Comparison of ENCODE assay signal across 24 cellular contexts in the genomic region with DNA sequence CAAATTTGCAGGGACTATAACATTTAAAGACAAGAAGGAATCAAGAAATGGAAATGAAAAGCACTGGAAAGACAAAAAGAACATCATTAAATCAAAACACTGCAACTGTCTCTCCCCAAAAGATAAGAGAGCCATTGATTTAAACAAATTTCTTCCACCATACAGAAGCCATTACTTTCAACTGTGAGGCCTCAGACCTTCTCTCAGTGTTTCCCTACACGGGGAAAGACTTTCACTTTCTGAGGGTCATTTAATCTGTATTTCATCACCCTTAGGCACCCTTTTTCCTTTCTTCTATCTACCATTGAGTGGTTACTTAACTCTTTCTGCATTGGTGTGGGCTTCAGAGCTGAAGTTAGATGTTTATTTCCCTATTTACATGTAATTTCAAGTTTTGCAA. TPM values are rescaled to one million over a fixed set of nuclear protein-coding genes. Genes with fewer than 3 reads are reported as not detected.
A peak's percentile ranks its signal among the peaks of the same experiment; 100 is the strongest.
DNase-seq lines count a peak whose midpoint lies in the region; ATAC-seq, FAIRE-seq and TF ChIP-seq lines count a peak whose summit lies in the region.
"Had no signal": no experiment of that assay in that cellular context is flagged by ENCODE, and none has a peak within 500 bp of the region (broad histone marks: within the 10 kb centered on the region; RNA-seq: fewer than 3 reads in every experiment).

No MANE protein-coding gene starts in this region.

- no peaks in the 10 kb centered on the region for H3K36me3 Mint-ChIP-seq in T-helper 2 cell treated with Interferon-gamma antibody and Interleukin-4, amounts not matched to agents 5 μg/mL and 100 μg/mL, for 36 hours (ENCODE audit: low read depth)
- H3K36me3 Mint-ChIP-seq: activated naive CD8-positive, alpha-beta T cell treated with anti-CD3 and anti-CD28 coated beads, Interleukin-2, amount 10 ng/mL, durations not matched to agents 7 days and 5 days; stimulated activated effector memory CD8-positive, alpha-beta T cell treated with anti-CD3 and anti-CD28 coated beads, Interleukin-12 subunit alpha, Interleukin-12 subunit beta, amount 100 ng/mL, for 72 hours had no signal

- no peaks in the 10 kb centered on the region for H3K9me2 ChIP-seq in Loucy (replicated peaks; ENCODE audit: low read depth, low read length)

- H3K27ac ChIP-seq in H1 (ENCODE audit: low read depth, low read length) (no peak overlapping the region), neuronal stem cell (replicated peaks; ENCODE audit: low read length) (no peak overlapping the region), left lung (no peak overlapping the region), substantia nigra (ENCODE audit: low read depth, low read length, poor library complexity, severe bottlenecking) (no peak overlapping the region)
- H3K27ac ChIP-seq: neutrophil, thoracic aorta had no signal

- WGBS in H1 (ENCODE audit: extremely low coverage in 1 of 2, insufficient coverage in 1 of 2, insufficient read length in 1 of 2, insufficient replicate concordance in 2 of 2, low coverage in 1 of 2, low lambda C conversion rate in 2 of 2, missing lambda C conversion rate in 1 of 2), 2 experiments = 76% methylated on average over 1 of the region's 1 CpG; no CpG with 5 or more reads in 1 of the 2 experiments
- no CpG with 5 or more reads among the region's 1 CpG for WGBS in neuronal stem cell (ENCODE audit: extremely low coverage in 2 of 2, insufficient read length in 2 of 2, insufficient replicate concordance in 1 of 2), 2 donors

- H3K4ac ChIP-seq in H1 (replicated peaks; ENCODE audit: insufficient read length, low read depth, low read length) = no peak overlapping the region
- H3K4ac ChIP-seq in neuronal stem cell (ENCODE audit: low read length) = no peak overlapping the region

- H3K27ac Mint-ChIP-seq in T-helper 2 cell treated with Interferon-gamma antibody and Interleukin-4, amounts not matched to agents 5 μg/mL and 100 μg/mL, for 36 hours = no peak overlapping the region
- H3K27ac Mint-ChIP-seq: activated naive CD8-positive, alpha-beta T cell treated with anti-CD3 and anti-CD28 coated beads, Interleukin-2, amount 10 ng/mL, durations not matched to agents 7 days and 5 days; activated T-helper 2 cell treated with anti-CD3 and anti-CD28 coated beads, Interferon-gamma antibody, Interleukin-2, Interleukin-4, amounts not matched to agents 10 μg/mL and 5 μg/mL and 100 μg/mL, durations not matched to agents 14 hours and 24 hours and 36 hours; stimulated activated effector memory CD8-positive, alpha-beta T cell treated with anti-CD3 and anti-CD28 coated beads, Interleukin-12 subunit alpha, Interleukin-12 subunit beta, amount 100 ng/mL, for 72 hours had no signal

- TF ChIP-seq CTCF in Loucy (conservative IDR thresholded peaks at IDR 0.05; ENCODE audit: low read length) = no peak
- TF ChIP-seq CTCF in H1 (IDR thresholded peaks at IDR 0.05; ENCODE audit: control extremely low read depth in 1 of 3, insufficient read depth in 1 of 3, low read depth in 1 of 3, low read length in 3 of 3) = no peak
- no peak for TF ChIP-seq CTCF in omental fat pad (IDR thresholded peaks at IDR 0.05)
- TF ChIP-seq CTCF in left lung (IDR thresholded peaks at IDR 0.05) = no peak

- H3K9me3 ChIP-seq in Loucy (ENCODE audit: insufficient read depth, low read depth, low read length) (no peaks in the 10 kb centered on the region), H1 (ENCODE audit: insufficient read depth in 2 of 2, low read depth in 1 of 2, low read length in 1 of 2) (no peaks in the 10 kb centered on the region), neuronal stem cell (replicated peaks in 1 of 2; ENCODE audit: control insufficient read depth in 2 of 2, insufficient read depth in 1 of 2, low read depth in 1 of 2, low read length in 2 of 2) (peaks cover 0 to 4% of the 10 kb centered on the region in 2 donors), left lung (no peaks in the 10 kb centered on the region)
- H3K9me3 ChIP-seq: neutrophil, thoracic aorta had no signal

- H4K20me1 ChIP-seq in Loucy (ENCODE audit: insufficient read depth, low read length, poor library complexity, severe bottlenecking) = no peaks in the 10 kb centered on the region
- no peaks in the 10 kb centered on the region for H4K20me1 ChIP-seq in H1 (replicated peaks in 1 of 2; ENCODE audit: control insufficient read depth in 1 of 2, insufficient read depth in 2 of 2, low read length in 2 of 2)

- H2AFZ ChIP-seq in Loucy (ENCODE audit: low read length) (peak overlapping the region; percentile 92), H1 (ENCODE audit: low read length) (peak overlapping the region; percentile 3; the same call in 1 of the 2 replicates), neuronal stem cell (ENCODE audit: low read length) (peak overlapping the region; percentile 68)

- H3K4me2 ChIP-seq in Loucy (ENCODE audit: low read depth, low read length, poor library complexity, severe bottlenecking) (peak overlapping the region; percentile 61), H1 (ENCODE audit: insufficient read depth in 1 of 2, low read depth in 2 of 2, low read length in 2 of 2) (no peak overlapping the region), neuronal stem cell (ENCODE audit: insufficient read depth, low read length, poor library complexity, severe bottlenecking) (no peak overlapping the region)

- ATAC-seq in omental fat pad (ENCODE audit: low FRiP score) (no peak), left lung (no peak)
- ATAC-seq: left colon; stimulated activated effector memory CD8-positive, alpha-beta T cell treated with anti-CD3 and anti-CD28 coated beads, Interleukin-12 subunit alpha, Interleukin-12 subunit beta, amount 100 ng/mL, for 72 hours had no signal

- CTCF ChIA-PET in H1 (lab: Charles Lee; ENCODE audit: partially characterized antibody) = interaction anchor here (2.2 kb wide), 1 partner anchor 13 kb away, joined by 6 read pairs; no protein-coding TSS in a partner anchor

- H2BK15ac ChIP-seq in H1 (ENCODE audit: low read length) (no peak overlapping the region), neuronal stem cell (ENCODE audit: low read length) (no peak overlapping the region)

- intact Hi-C loops in left lung (cut with DNase I) = no loop called here

- H3K23ac ChIP-seq in H1 (ENCODE audit: insufficient read length) (no peak overlapping the region), neuronal stem cell (ENCODE audit: low read depth, low read length, poor library complexity) (no peak overlapping the region)

- H2BK5ac ChIP-seq in H1 (ENCODE audit: low read depth, low read length) (no peak overlapping the region), neuronal stem cell (ENCODE audit: low read length) (no peak overlapping the region)

- H3K14ac ChIP-seq in H1 (ENCODE audit: insufficient read length) = no peak overlapping the region
- no peak overlapping the region for H3K14ac ChIP-seq in neuronal stem cell (ENCODE audit: low read length)

- no peak for FAIRE-seq in H1 (lab: Jason Lieb, UNC)
- FAIRE-seq: bronchial epithelial cell, endothelial cell of umbilical vein had no signal

- no peaks in the 10 kb centered on the region for H3K9me3 Mint-ChIP-seq in T-helper 2 cell treated with Interferon-gamma antibody and Interleukin-4, amounts not matched to agents 5 μg/mL and 100 μg/mL, for 36 hours
- H3K9me3 Mint-ChIP-seq: activated naive CD8-positive, alpha-beta T cell treated with anti-CD3 and anti-CD28 coated beads, Interleukin-2, amount 10 ng/mL, durations not matched to agents 7 days and 5 days; activated T-helper 2 cell treated with anti-CD3 and anti-CD28 coated beads, Interferon-gamma antibody, Interleukin-2, Interleukin-4, amounts not matched to agents 10 μg/mL and 5 μg/mL and 100 μg/mL, durations not matched to agents 14 hours and 24 hours and 36 hours had no signal

- H3K56ac ChIP-seq in H1 (replicated peaks; ENCODE audit: insufficient read length, low read depth, low read length) = no peak overlapping the region

- H4K5ac ChIP-seq in H1 (ENCODE audit: insufficient read length, low read depth, low read length) = no peak overlapping the region

- no peak overlapping the region for H3K4me3 Mint-ChIP-seq in T-helper 2 cell treated with Interferon-gamma antibody and Interleukin-4, amounts not matched to agents 5 μg/mL and 100 μg/mL, for 36 hours
- H3K4me3 Mint-ChIP-seq: activated naive CD8-positive, alpha-beta T cell treated with anti-CD3 and anti-CD28 coated beads, Interleukin-2, amount 10 ng/mL, durations not matched to agents 7 days and 5 days; stimulated activated effector memory CD8-positive, alpha-beta T cell treated with anti-CD3 and anti-CD28 coated beads, Interleukin-12 subunit alpha, Interleukin-12 subunit beta, amount 100 ng/mL, for 72 hours had no signal

- H3K27me3 ChIP-seq in Loucy (ENCODE audit: insufficient read depth, low read length, poor library complexity, severe bottlenecking) (no peaks in the 10 kb centered on the region), H1 (replicated peaks in 1 of 4; ENCODE audit: control insufficient read depth in 3 of 4, extremely low read depth in 1 of 4, insufficient read depth in 3 of 4, low read length in 3 of 4) (no peaks in the 10 kb centered on the region), neuronal stem cell (ENCODE audit: control insufficient read depth in 3 of 3, insufficient read depth in 3 of 3, low read depth in 1 of 3, low read length in 3 of 3) (peaks cover 0 to 2% (median 0%) of the 10 kb centered on the region in 3 experiments), left lung (no peaks in the 10 kb centered on the region)
- H3K27me3 ChIP-seq: neutrophil had no signal

- no peak overlapping the region for H2BK12ac ChIP-seq in H1 (ENCODE audit: low read depth, low read length)
- H2BK12ac ChIP-seq in neuronal stem cell (ENCODE audit: low read length) = no peak overlapping the region

- no peaks in the 10 kb centered on the region for H3K23me2 ChIP-seq in H1 (ENCODE audit: low read depth, low read length)

- H3K79me1 ChIP-seq in H1 (ENCODE audit: low read depth, low read length) = no peaks in the 10 kb centered on the region
- H3K79me1 ChIP-seq in neuronal stem cell (ENCODE audit: low read depth, low read length) = peaks cover 1% of the 10 kb centered on the region

- H3K4me1 Mint-ChIP-seq in T-helper 2 cell treated with Interferon-gamma antibody and Interleukin-4, amounts not matched to agents 5 μg/mL and 100 μg/mL, for 36 hours (ENCODE audit: low read depth) = no peaks in the 10 kb centered on the region
- H3K4me1 Mint-ChIP-seq: activated naive CD8-positive, alpha-beta T cell treated with anti-CD3 and anti-CD28 coated beads, Interleukin-2, amount 10 ng/mL, durations not matched to agents 7 days and 5 days; stimulated activated effector memory CD8-positive, alpha-beta T cell treated with anti-CD3 and anti-CD28 coated beads, Interleukin-12 subunit alpha, Interleukin-12 subunit beta, amount 100 ng/mL, for 72 hours had no signal

- H2BK20ac ChIP-seq in H1 (ENCODE audit: low read length) = no peak overlapping the region

- H2BK120ac ChIP-seq in H1 (replicated peaks; ENCODE audit: low read depth, low read length) (no peak overlapping the region), neuronal stem cell (ENCODE audit: low read depth, low read length) (no peak overlapping the region)

- no peak for TF ChIP-seq EP300 in H1 (IDR thresholded peaks at IDR 0.05; ENCODE audit: borderline replicate concordance in 1 of 2, low read depth in 2 of 2, low read length in 2 of 2)

- H3K9ac ChIP-seq in Loucy (ENCODE audit: low read depth, low read length, poor library complexity, severe bottlenecking) = peak overlapping the region; percentile 52
- no peak overlapping the region for H3K9ac ChIP-seq in H1 (replicated peaks in 1 of 4; ENCODE audit: extremely low read depth in 1 of 4, low read depth in 3 of 4, low read length in 3 of 4)
- no peak overlapping the region for H3K9ac ChIP-seq in neuronal stem cell (ENCODE audit: low read depth, low read length, poor library complexity)

- no peak for TF ChIP-seq RAD21 in H1 (IDR thresholded peaks at IDR 0.05 in 1 of 2, conservative IDR thresholded peaks at IDR 0.05 in 1 of 2; ENCODE audit: low read depth in 2 of 2, low read length in 2 of 2)

- DNase-seq in EH (ENCODE audit: low read depth) = peak; percentile 4
- DNase-seq in H1 (ENCODE audit: low read depth in 1 of 2, low spot score in 2 of 2) = no peak
- no peak for DNase-seq in neuronal stem cell (ENCODE audit: low spot score)
- DNase-seq in T-helper 2 cell treated with Interferon-gamma antibody and Interleukin-4, amounts not matched to agents 5 μg/mL and 100 μg/mL, for 36 hours (ENCODE audit: low spot score) = no peak
- no peak for DNase-seq in omental fat pad (ENCODE audit: low spot score)
- no peak for DNase-seq in left lung
- no peak for DNase-seq in substantia nigra (lab: John Stamatoyannopoulos, UW)
- DNase-seq: activated CD4-positive, alpha-beta T cell treated with anti-CD3 and anti-CD28 coated beads for 4 hours; activated naive CD8-positive, alpha-beta T cell treated with anti-CD3 and anti-CD28 coated beads, Interleukin-2, amount 10 ng/mL, durations not matched to agents 7 days and 5 days; dermis blood vessel endothelial cell; left colon; midbrain; NCI-H1694; NCI-H774; stimulated activated CD4-positive, alpha-beta T cell treated with anti-CD3 and anti-CD28 coated beads, Interleukin-15, amount 100 ng/mL, for 24 hours had no signal

- H4K8ac ChIP-seq in H1 (ENCODE audit: extremely low read depth, insufficient read depth, low read length) (no peak overlapping the region), neuronal stem cell (ENCODE audit: low read depth, low read length) (no peak overlapping the region)

- H2AK5ac ChIP-seq in H1 (ENCODE audit: low read depth, low read length) (no peak overlapping the region), neuronal stem cell (ENCODE audit: low read depth, low read length) (no peak overlapping the region)

- H3K18ac ChIP-seq in H1 (ENCODE audit: extremely low read depth, low read length) (no peak overlapping the region), neuronal stem cell (ENCODE audit: low read length) (no peak overlapping the region)

- no peak overlapping the region for H4K91ac ChIP-seq in H1 (replicated peaks; ENCODE audit: insufficient read length, low read length)
- H4K91ac ChIP-seq in neuronal stem cell (ENCODE audit: low read depth, low read length, poor library complexity) = no peak overlapping the region

- H3F3A ChIP-seq in Loucy (ENCODE audit: low read depth) = no peaks in the 10 kb centered on the region

- H3K79me2 ChIP-seq in Loucy (ENCODE audit: insufficient read depth, low read length) (no peaks in the 10 kb centered on the region), H1 (ENCODE audit: control insufficient read depth in 1 of 2, insufficient read depth in 2 of 2, low read length in 2 of 2) (no peaks in the 10 kb centered on the region)

- TF ChIP-seq POLR2A in H1 (IDR thresholded peaks at IDR 0.05; ENCODE audit: control extremely low read depth in 1 of 2, low read depth in 2 of 2, low read length in 2 of 2) = no peak

- H3K36me3 ChIP-seq in Loucy (ENCODE audit: insufficient read depth, low read length) (no peaks in the 10 kb centered on the region), H1 (ENCODE audit: control insufficient read depth in 2 of 4, insufficient read depth in 4 of 4, low read length in 3 of 4) (no peaks in the 10 kb centered on the region), neuronal stem cell (replicated peaks in 1 of 2; ENCODE audit: control insufficient read depth in 2 of 2, insufficient read depth in 2 of 2, low read length in 2 of 2) (no peaks in the 10 kb centered on the region), left lung (no peaks in the 10 kb centered on the region)
- H3K36me3 ChIP-seq: neutrophil, thoracic aorta had no signal

- H3K4me1 ChIP-seq in Loucy (ENCODE audit: insufficient read depth, low read length, poor library complexity, severe bottlenecking) (peaks cover 5% of the 10 kb centered on the region), H1 (replicated peaks in 1 of 4; ENCODE audit: control insufficient read depth in 3 of 4, insufficient read depth in 4 of 4, low read length in 3 of 4) (no peaks in the 10 kb centered on the region), neuronal stem cell (ENCODE audit: control insufficient read depth in 2 of 2, insufficient read depth in 1 of 2, low read depth in 1 of 2, low read length in 2 of 2) (no peaks in the 10 kb centered on the region), left lung (no peaks in the 10 kb centered on the region)

- H3K27me3 Mint-ChIP-seq in T-helper 2 cell treated with Interferon-gamma antibody and Interleukin-4, amounts not matched to agents 5 μg/mL and 100 μg/mL, for 36 hours (ENCODE audit: low read depth) = no peaks in the 10 kb centered on the region
- H3K27me3 Mint-ChIP-seq: activated naive CD8-positive, alpha-beta T cell treated with anti-CD3 and anti-CD28 coated beads, Interleukin-2, amount 10 ng/mL, durations not matched to agents 7 days and 5 days had no signal

- POLR2A ChIA-PET in H1 (lab: Charles Lee; ENCODE audit: partially characterized antibody) = no interaction called here

- H3K4me3 ChIP-seq in Loucy (ENCODE audit: low read length, poor library complexity, severe bottlenecking) (peak overlapping the region; percentile 62), H1 (ENCODE audit: extremely low read depth in 1 of 4, insufficient read depth in 2 of 4, low read depth in 3 of 4, low read length in 4 of 4) (no peak overlapping the region), neuronal stem cell (ENCODE audit: low read length in 2 of 2) (no peak overlapping the region), left lung (no peak overlapping the region)
- H3K4me3 ChIP-seq: thoracic aorta had no signal

RNA-seq across cellular contexts. Expression of a gene that starts 47.5 kb away (rescaled TPM):
- total RNA-seq in H1 (2021; fragmentation: NEBNext Ultra II Directional; extraction: Animal tissue kit (Norgen Biotek cat#: 25700)) = 1.7 and 3.6 TPM in 2 replicates
- polyA plus RNA-seq in H1 (2011; rRNA removed) = 0.91 and 1.1 TPM in 2 replicates
- 1.6 TPM for polyA plus RNA-seq in H1 (2011; cell fraction: cytosol; rRNA removed)
- polyA plus RNA-seq in H1 (2011; cell fraction: nucleus; rRNA removed) = 0.43 TPM
- 0.87 to 1.7 TPM (median 1.3 TPM) in 4 replicates for polyA plus RNA-seq in H1 (2012, experiment 1 of 2)
- not detected for polyA plus RNA-seq in H1 (2012, experiment 2 of 2)
- 9.2 TPM for polyA plus RNA-seq in H1 (2013, experiment 1 of 2)
- 5.1 TPM for polyA plus RNA-seq in H1 (2013, experiment 2 of 2)
- polyA minus RNA-seq in H1 (2011; rRNA and poly(A)+ RNA removed) = 0.28 and 0.78 TPM in 2 replicates
- not detected for polyA minus RNA-seq in H1 (2011; cell fraction: cytosol; rRNA and poly(A)+ RNA removed)
- 1.9 TPM for polyA minus RNA-seq in H1 (2011; cell fraction: nucleus; rRNA and poly(A)+ RNA removed)
- polyA plus RNA-seq in neuronal stem cell (2013, experiment 1 of 2) = not detected
- polyA plus RNA-seq in neuronal stem cell (2013, experiment 2 of 2) = not detected
- total RNA-seq in omental fat pad = not detected
- total RNA-seq in left lung = not detected
- total RNA-seq: activated naive CD8-positive, alpha-beta T cell treated with anti-CD3 and anti-CD28 coated beads, Interleukin-2, amount 10 ng/mL, durations not matched to agents 7 days and 5 days; activated T-helper 2 cell treated with anti-CD3 and anti-CD28 coated beads, Interferon-gamma antibody, Interleukin-2, Interleukin-4, amounts not matched to agents 10 μg/mL and 5 μg/mL and 100 μg/mL, durations not matched to agents 14 hours and 24 hours and 36 hours; bronchial epithelial cell; dermis blood vessel endothelial cell; endothelial cell of umbilical vein; frontal cortex; left colon; MCF 10A; thoracic aorta had no signal
- polyA plus RNA-seq: endothelial cell of umbilical vein had no signal

RNA-seq across cellular contexts. Expression of a gene that starts 55.9 kb away (rescaled TPM):
- not detected in 2 replicates for total RNA-seq in H1 (2021; fragmentation: NEBNext Ultra II Directional; extraction: Animal tissue kit (Norgen Biotek cat#: 25700))
- not detected in 2 replicates for polyA plus RNA-seq in H1 (2011; rRNA removed)
- polyA plus RNA-seq in H1 (2011; cell fraction: cytosol; rRNA removed) = not detected
- not detected for polyA plus RNA-seq in H1 (2011; cell fraction: nucleus; rRNA removed)
- not detected in 4 replicates for polyA plus RNA-seq in H1 (2012, experiment 1 of 2)
- polyA plus RNA-seq in H1 (2012, experiment 2 of 2) = not detected
- polyA plus RNA-seq in H1 (2013, experiment 1 of 2) = not detected
- not detected for polyA plus RNA-seq in H1 (2013, experiment 2 of 2)
- polyA minus RNA-seq in H1 (2011; rRNA and poly(A)+ RNA removed) = not detected in 2 replicates
- not detected for polyA minus RNA-seq in H1 (2011; cell fraction: cytosol; rRNA and poly(A)+ RNA removed)
- not detected for polyA minus RNA-seq in H1 (2011; cell fraction: nucleus; rRNA and poly(A)+ RNA removed)
- not detected for polyA plus RNA-seq in neuronal stem cell (2013, experiment 1 of 2)
- not detected for polyA plus RNA-seq in neuronal stem cell (2013, experiment 2 of 2)
- total RNA-seq in omental fat pad (under 1 TPM in 2 of 4 donors, not detected in 2; 0.31 to 0.63 TPM), left lung (under 1 TPM; 0.29 to 0.42 TPM)
- total RNA-seq: activated naive CD8-positive, alpha-beta T cell treated with anti-CD3 and anti-CD28 coated beads, Interleukin-2, amount 10 ng/mL, durations not matched to agents 7 days and 5 days; activated T-helper 2 cell treated with anti-CD3 and anti-CD28 coated beads, Interferon-gamma antibody, Interleukin-2, Interleukin-4, amounts not matched to agents 10 μg/mL and 5 μg/mL and 100 μg/mL, durations not matched to agents 14 hours and 24 hours and 36 hours; endothelial cell of umbilical vein; frontal cortex had no signal
- polyA plus RNA-seq: endothelial cell of umbilical vein had no signal

Comparison
In these comparisons a context has a peak if more than half of its experiments do, and no peak if none do; other contexts are left out.
1. H2AFZ ChIP-seq: peak in every context shown above with its lines; median percentile 92 in Loucy; 68 in neuronal stem cell; 3 in H1.